Comparison of ENCODE assay signal across 1 cellular context in genomic region chr10:24724381-24725228, GRCh38.
A peak's percentile ranks its signal among the peaks of the same experiment; 100 is the strongest.
TF ChIP-seq lines count a peak whose summit lies in the region.

No MANE protein-coding gene starts in this region.

TF ChIP-seq in K562, 482 proteins besides CTCF, POLR2A, EP300 and RAD21 (continued from another document and continues in another):
- peak; percentile 62 to 84; a peak in 3 of 4 replicates for TF ChIP-seq UBTF (IDR thresholded peaks at IDR 0.05; ENCODE audit: borderline replicate concordance in 1 of 2, low read depth in 2 of 2, low read length in 2 of 2)
- no peak for TF ChIP-seq HDAC6 (IDR thresholded peaks at IDR 0.05; ENCODE audit: low read depth, low read length)
- TF ChIP-seq FOXA1 (IDR thresholded peaks at IDR 0.05; ENCODE audit: borderline replicate concordance), result no peak
- TF ChIP-seq CEBPB (tag; IDR thresholded peaks at IDR 0.05), result peak; percentile 27; the same call in 1 of the 2 replicates
- no peak for TF ChIP-seq ZNF77 (CRISPR knock-in tag; IDR thresholded peaks at IDR 0.05)
- TF ChIP-seq SRSF7 (optimal IDR thresholded peaks at IDR 0.05; ENCODE audit: low read depth, low read length), result no peak
- TF ChIP-seq ZNF217 (CRISPR knock-in tag; IDR thresholded peaks at IDR 0.05), result no peak
- peak; percentile 46 to 88; a peak in 2 of 4 replicates for TF ChIP-seq MAZ (CRISPR knock-in tag; conservative IDR thresholded peaks at IDR 0.05 in 1 of 2, IDR thresholded peaks at IDR 0.05 in 1 of 2)
- TF ChIP-seq ZNF354B (CRISPR knock-in tag; IDR thresholded peaks at IDR 0.05), result no peak
- TF ChIP-seq PURB (CRISPR knock-in tag; IDR thresholded peaks at IDR 0.05; ENCODE audit: low read depth), result no peak
- no peak for TF ChIP-seq ZFP91 (CRISPR knock-in tag; IDR thresholded peaks at IDR 0.05)
- peak; percentile 70 for TF ChIP-seq HNRNPLL (IDR thresholded peaks at IDR 0.05; ENCODE audit: low read depth, low read length, poor library complexity, severe bottlenecking)
- no peak; the same call in 1 of the 2 replicates for TF ChIP-seq MYBL2 (IDR thresholded peaks at IDR 0.05; ENCODE audit: low read depth)
- TF ChIP-seq MYBL2 (CRISPR knock-in tag; IDR thresholded peaks at IDR 0.05; ENCODE audit: borderline replicate concordance), result no peak
- no peak for TF ChIP-seq E2F8 (IDR thresholded peaks at IDR 0.05; ENCODE audit: low read depth, partially characterized antibody)
- TF ChIP-seq EGR1 (conservative IDR thresholded peaks at IDR 0.05), result peak; percentile 85
- no peak for TF ChIP-seq HNRNPK (IDR thresholded peaks at IDR 0.05; ENCODE audit: low read depth, low read length, poor library complexity, severe bottlenecking)
- TF ChIP-seq THAP7 (CRISPR knock-in tag; IDR thresholded peaks at IDR 0.05), result 0 out of 2 replicates have a peak, but pooled peaks have one; percentile 34
- no peak for TF ChIP-seq ZNF507 (tag; conservative IDR thresholded peaks at IDR 0.05)
- no peak for TF ChIP-seq ZNF583 (CRISPR knock-in tag; IDR thresholded peaks at IDR 0.05)
- TF ChIP-seq NRF1 (conservative IDR thresholded peaks at IDR 0.05 in 1 of 2, IDR thresholded peaks at IDR 0.05 in 1 of 2), result peak; percentile 54 to 59
- no peak for TF ChIP-seq ESRRB (CRISPR knock-in tag; IDR thresholded peaks at IDR 0.05; ENCODE audit: borderline replicate concordance)
- no peak for TF ChIP-seq RBM17 (IDR thresholded peaks at IDR 0.05; ENCODE audit: borderline replicate concordance, low read depth, low read length)
- no peak for TF ChIP-seq GTF2B (IDR thresholded peaks at IDR 0.05; ENCODE audit: extremely low read depth, insufficient read length)
- no peak for TF ChIP-seq ZNF232 (CRISPR knock-in tag; IDR thresholded peaks at IDR 0.05)
- no peak for TF ChIP-seq NR2F6 (CRISPR knock-in tag; IDR thresholded peaks at IDR 0.05)
- 0 out of 2 replicates have a peak, but pooled peaks have one; percentile 25 for TF ChIP-seq JUND (IDR thresholded peaks at IDR 0.05; ENCODE audit: borderline replicate concordance, low read depth, low read length)
- no peak for TF ChIP-seq JUND (tag; IDR thresholded peaks at IDR 0.05; ENCODE audit: borderline replicate concordance, low read depth, low read length)
- TF ChIP-seq ZBTB8A (IDR thresholded peaks at IDR 0.05; ENCODE audit: partially characterized antibody), result no peak
- peak; percentile 46; the same call in 1 of the 2 replicates for TF ChIP-seq ARID1B (IDR thresholded peaks at IDR 0.05)
- TF ChIP-seq ZNF165 (CRISPR knock-in tag; IDR thresholded peaks at IDR 0.05; ENCODE audit: borderline replicate concordance), result no peak
- TF ChIP-seq ESRRA (IDR thresholded peaks at IDR 0.05; ENCODE audit: borderline replicate concordance, low read depth), result peak; percentile 40
- TF ChIP-seq CCNT2 (IDR thresholded peaks at IDR 0.05; ENCODE audit: borderline replicate concordance, extremely low read depth, insufficient read length, low read depth, low read length), result peak; percentile 70
- TF ChIP-seq PHB (CRISPR knock-in tag; IDR thresholded peaks at IDR 0.05), result no peak
- TF ChIP-seq GABPB1 (CRISPR knock-in tag; IDR thresholded peaks at IDR 0.05), result peak; percentile 23; the same call in 1 of the 2 replicates
- TF ChIP-seq FOXA3 (CRISPR knock-in tag; conservative IDR thresholded peaks at IDR 0.05 in 1 of 2, IDR thresholded peaks at IDR 0.05 in 1 of 2), result no peak
- TF ChIP-seq ZBTB12 (CRISPR knock-in tag; IDR thresholded peaks at IDR 0.05), result no peak
- peak; percentile 86 for TF ChIP-seq SUPT5H (IDR thresholded peaks at IDR 0.05)
- TF ChIP-seq RAD51 (IDR thresholded peaks at IDR 0.05; ENCODE audit: borderline replicate concordance, low read depth), result no peak
- TF ChIP-seq TCF15 (CRISPR knock-in tag; IDR thresholded peaks at IDR 0.05), result no peak
- TF ChIP-seq SMARCC2 (IDR thresholded peaks at IDR 0.05; ENCODE audit: low read depth), result no peak
- TF ChIP-seq NFRKB (IDR thresholded peaks at IDR 0.05; ENCODE audit: low read depth), result no peak
- peak; percentile 46 for TF ChIP-seq SP2 (IDR thresholded peaks at IDR 0.05; ENCODE audit: extremely low read depth, low read depth, low read length, poor library complexity, severe bottlenecking)
- no peak for TF ChIP-seq PTTG1 (tag; IDR thresholded peaks at IDR 0.05; ENCODE audit: low read depth)
- TF ChIP-seq RHOXF2B (CRISPR knock-in tag; conservative IDR thresholded peaks at IDR 0.05), result no peak
- no peak for TF ChIP-seq SAFB (IDR thresholded peaks at IDR 0.05; ENCODE audit: borderline replicate concordance, low read depth, low read length)
- TF ChIP-seq PRPF4 (IDR thresholded peaks at IDR 0.05; ENCODE audit: insufficient read depth, low read depth, low read length, poor library complexity, severe bottlenecking), result no peak
- TF ChIP-seq CBFA2T2 (conservative IDR thresholded peaks at IDR 0.05), result no peak
- TF ChIP-seq CHD1 (IDR thresholded peaks at IDR 0.05; ENCODE audit: low read length), result peak; percentile 9
- peak; percentile 10; the same call in 1 of the 2 replicates for TF ChIP-seq NCOR1 (IDR thresholded peaks at IDR 0.05)
- no peak for TF ChIP-seq RBM34 (IDR thresholded peaks at IDR 0.05; ENCODE audit: borderline replicate concordance, insufficient read depth, low read length)
- no peak for TF ChIP-seq CREB5 (CRISPR knock-in tag; IDR thresholded peaks at IDR 0.05)
- no peak for TF ChIP-seq SMARCA5 (IDR thresholded peaks at IDR 0.05)
- TF ChIP-seq BDP1 (IDR thresholded peaks at IDR 0.05; ENCODE audit: insufficient read depth, insufficient read length), result no peak
- no peak for TF ChIP-seq CEBPZ (IDR thresholded peaks at IDR 0.05; ENCODE audit: borderline replicate concordance, low read depth, low read length)
